Comparison of ENCODE assay signal across 12 cellular contexts in the genomic region with DNA sequence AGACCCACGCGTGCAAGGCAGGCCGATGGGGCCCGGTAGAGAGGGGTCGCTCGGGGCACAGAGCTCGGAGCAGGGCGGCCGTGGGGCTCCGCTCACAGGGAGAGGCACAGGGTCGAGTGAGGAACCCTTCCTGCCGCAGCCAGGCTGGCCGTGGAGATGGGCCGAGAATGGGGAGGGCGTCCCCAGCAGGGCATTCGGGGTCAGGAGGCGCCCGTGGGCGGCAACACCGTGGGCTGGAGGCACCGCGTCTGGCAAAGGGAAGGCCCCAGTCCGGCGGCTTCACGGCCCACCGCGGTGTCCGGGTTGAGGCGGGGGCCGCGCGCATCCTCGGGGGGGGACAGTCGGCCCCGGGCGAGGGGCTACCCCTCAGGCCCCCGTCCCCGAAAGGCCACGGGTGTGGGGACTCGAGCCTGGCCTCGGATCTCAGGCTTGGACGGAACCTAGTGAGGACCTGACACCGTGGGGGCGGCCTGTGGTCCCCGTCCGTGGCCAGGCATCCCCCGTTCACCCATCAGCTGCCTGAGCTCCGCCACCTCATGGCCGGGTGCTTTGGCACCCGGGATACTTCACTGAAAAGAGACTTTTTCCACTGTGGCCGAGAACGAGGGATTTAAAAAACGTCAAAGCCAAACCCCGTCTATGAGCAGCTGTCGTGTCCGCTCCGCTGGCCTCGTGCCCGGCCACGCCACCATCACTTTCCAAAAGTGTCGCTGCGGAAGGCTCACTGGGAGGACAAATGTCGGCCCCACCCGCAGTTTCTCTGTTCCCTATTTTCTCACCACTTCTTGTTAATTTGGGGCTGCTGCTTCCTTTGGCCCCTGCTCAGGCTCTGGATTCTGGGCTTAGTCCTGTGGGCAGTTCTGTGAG.
DNase-seq lines count a peak whose midpoint lies in the region; ATAC-seq and TF ChIP-seq lines count a peak whose summit lies in the region.
"Had no signal": no experiment of that assay in that cellular context is flagged by ENCODE, and none has a peak within 500 bp of the region (broad histone marks: within the 10 kb centered on the region; RNA-seq: fewer than 3 reads in every experiment).

No MANE protein-coding gene starts in this region.

- 80% methylated on average over 64 of the region's 64 CpGs for WGBS in right cardiac atrium

- TF ChIP-seq CTCF in colonic mucosa (IDR thresholded peaks at IDR 0.05): no peak

- H3K4me1 ChIP-seq in right cardiac atrium (ENCODE audit: control insufficient read depth, insufficient read depth, low read length) (no peaks in the 10 kb centered on the region), colonic mucosa (no peaks in the 10 kb centered on the region)
- H3K4me1 ChIP-seq: thyroid gland had no signal

- H3K9ac ChIP-seq in colonic mucosa (ENCODE audit: low read depth in 2 of 2, low read length in 2 of 2): no peak overlapping the region

- H3K27me3 ChIP-seq in H7 (ENCODE audit: control insufficient read depth, insufficient read depth, low read length) (no peaks in the 10 kb centered on the region), right cardiac atrium (ENCODE audit: control insufficient read depth, insufficient read depth) (no peaks in the 10 kb centered on the region), colonic mucosa (no peaks in the 10 kb centered on the region)
- H3K27me3 ChIP-seq: thyroid gland had no signal

- intact Hi-C loops in right cardiac atrium (cut with DNase I): no loop called here
- intact Hi-C loops in sciatic nerve (cut with DNase I): no loop called here
- intact Hi-C loops in colonic mucosa (cut with DNase I): no loop called here

- DNase-seq in H7 (peak; percentile 56), SKM-1 treated with dmso at 0.1 percent for 144 hours (lab: John Stamatoyannopoulos, UW; ENCODE audit: unreplicated experiment) (peak; percentile 50), right cardiac atrium (peak; percentile 69 to 89 (median 89)), sciatic nerve (ENCODE audit: low spot score) (peak; percentile 78), retina (no peak), colonic mucosa (no peak)
- DNase-seq in effector CD8-positive, alpha-beta T cell (lab: John Stamatoyannopoulos, UW): no peak
- DNase-seq: CD8-positive, alpha-beta memory T cell; erythroblast; NCI-H1436 had no signal

- ATAC-seq in right cardiac atrium (peak; percentile 7 to 19), sciatic nerve (no peak), GM18861 (IDR thresholded peaks at IDR 0.05; ENCODE audit: unreplicated experiment) (no peak)

- H3K36me3 ChIP-seq in H7 (replicated peaks; ENCODE audit: control insufficient read depth, insufficient read depth, low read length): no peaks in the 10 kb centered on the region
- no peaks in the 10 kb centered on the region for H3K36me3 ChIP-seq in colonic mucosa
- H3K36me3 ChIP-seq: thyroid gland had no signal

- H3K4me3 ChIP-seq in H7 (ENCODE audit: insufficient read depth, low read depth, low read length): no peak overlapping the region
- no peak overlapping the region for H3K4me3 ChIP-seq in right cardiac atrium (ENCODE audit: low read length)
- no peak overlapping the region for H3K4me3 ChIP-seq in colonic mucosa
- H3K4me3 ChIP-seq: thyroid gland had no signal

- no peak overlapping the region for H3K27ac ChIP-seq in right cardiac atrium (ENCODE audit: low read length)
- H3K27ac ChIP-seq in colonic mucosa: no peak overlapping the region
- H3K27ac ChIP-seq: thyroid gland had no signal

- no peaks in the 10 kb centered on the region for H3K9me3 ChIP-seq in right cardiac atrium (ENCODE audit: control insufficient read depth, low read length)
- no peaks in the 10 kb centered on the region for H3K9me3 ChIP-seq in colonic mucosa
- H3K9me3 ChIP-seq: thyroid gland had no signal

Comparison
In these comparisons a context has a peak if more than half of its experiments do, and no peak if none do; other contexts are left out.
1. DNase-seq: peak in H7 (single experiment), SKM-1 treated with dmso at 0.1 percent for 144 hours (single experiment), right cardiac atrium (3 of 3) and sciatic nerve (single experiment); none in effector CD8-positive, alpha-beta T cell (single experiment), retina (single experiment) and colonic mucosa (single experiment).
2. ATAC-seq: peak in right cardiac atrium (2 of 2); none in sciatic nerve (single experiment) and GM18861 (single experiment).